ENCODE assay signal across 28 cellular contexts in genomic region chr1:168555521-168556046, GRCh38. TPM values are rescaled to one million over a fixed set of nuclear protein-coding genes. Genes with fewer than 3 reads are reported as not detected.
DNase-seq lines count a peak whose midpoint lies in the region; ATAC-seq, FAIRE-seq and TF ChIP-seq lines count a peak whose summit lies in the region.
"Had no signal": no experiment of that assay in that cellular context is flagged by ENCODE, and none has a peak within 500 bp of the region (broad histone marks: within the 10 kb centered on the region; RNA-seq: fewer than 3 reads in every experiment).

No MANE protein-coding gene starts in this region.

- H3K27ac Mint-ChIP-seq in CD8-positive, alpha-beta memory T cell = peak overlapping the region; percentile 56 to 91 (median 74)
- peak overlapping the region; percentile 93 for H3K27ac Mint-ChIP-seq in activated CD8-positive, alpha-beta T cell treated with anti-CD3 and anti-CD28 coated beads for 36 hours
- no peak overlapping the region for H3K27ac Mint-ChIP-seq in stimulated activated naive B cell treated with anti-CD40 and anti-IgM and Interleukin-4, amounts not matched to agents 10 μg/mL and 1 μg/mL and 100 μg/mL, for 72 hours
- H3K27ac Mint-ChIP-seq: activated T-helper 1 cell treated with anti-CD3 and anti-CD28 coated beads, Interleukin-12 subunit alpha, Interleukin-12 subunit beta, Interleukin-2, Interleukin-4 antibody, amounts not matched to agents 30 ng/mL and 10 ng/mL and 1 ng/mL, durations not matched to agents 14 hours and 24 hours and 36 hours had no signal

- H3K36me3 ChIP-seq in CD8-positive, alpha-beta memory T cell (ENCODE audit: insufficient read depth, low read length) = no peaks in the 10 kb centered on the region
- H3K36me3 ChIP-seq: BLaER1 treated with 17β-estradiol and CSF1 and Interleukin-3, amounts not matched to agents 10 nM and 100 nM; neutrophil; suprapubic skin had no signal

- TF ChIP-seq POLR2A in A549 (IDR thresholded peaks at IDR 0.05; ENCODE audit: low read length) = no peak

- no peaks in the 10 kb centered on the region for H3K9me3 ChIP-seq in A549
- H3K9me3 ChIP-seq in CD8-positive, alpha-beta memory T cell (ENCODE audit: low read length) = no peaks in the 10 kb centered on the region
- H3K9me3 ChIP-seq: BLaER1 treated with 17β-estradiol and CSF1 and Interleukin-3, amounts not matched to agents 10 nM and 100 nM; neutrophil; suprapubic skin had no signal

- H3K27me3 Mint-ChIP-seq in CD8-positive, alpha-beta memory T cell = no peaks in the 10 kb centered on the region
- H3K27me3 Mint-ChIP-seq in activated CD8-positive, alpha-beta T cell treated with anti-CD3 and anti-CD28 coated beads for 36 hours = no peaks in the 10 kb centered on the region
- peaks cover 0 to 4% of the 10 kb centered on the region in 2 donors for H3K27me3 Mint-ChIP-seq in stimulated activated naive B cell treated with anti-CD40 and anti-IgM and Interleukin-4, amounts not matched to agents 10 μg/mL and 1 μg/mL and 100 μg/mL, for 72 hours
- H3K27me3 Mint-ChIP-seq: activated naive CD8-positive, alpha-beta T cell had no signal

- peaks cover 41% of the 10 kb centered on the region for H3K4me1 ChIP-seq in A549
- peaks cover 28% of the 10 kb centered on the region for H3K4me1 ChIP-seq in CD8-positive, alpha-beta memory T cell (ENCODE audit: insufficient read depth, low read length)
- H3K4me1 ChIP-seq: suprapubic skin had no signal

- CTCF ChIA-PET in A549 (lab: Yijun Ruan, JAX) = interaction anchor here (1.2 to 1.5 kb wide), 2 partner anchors 10 to 114 kb away, joined by 3 read pairs; no protein-coding TSS in a partner anchor
- CTCF ChIA-PET in CD8-positive, alpha-beta memory T cell (lab: Charles Lee) = interaction anchor here (1.0 kb wide), 1 partner anchor 111 kb away, joined by 3 read pairs; no protein-coding TSS in a partner anchor
- CTCF ChIA-PET in activated CD8-positive, alpha-beta T cell treated with anti-CD3 and anti-CD28 coated beads for 36 hours (lab: Charles Lee) = interaction anchor here (3.0 to 3.6 kb wide), 2 partner anchors 10 to 116 kb away, joined by 9 to 12 read pairs; no protein-coding TSS in a partner anchor

- TF ChIP-seq CTCF in A549 (IDR thresholded peaks at IDR 0.05) = no peak
- no peak for TF ChIP-seq CTCF in activated CD8-positive, alpha-beta T cell treated with anti-CD3 and anti-CD28 coated beads for 36 hours (IDR thresholded peaks at IDR 0.05)

- no peaks in the 10 kb centered on the region for H3K9me3 Mint-ChIP-seq in CD8-positive, alpha-beta memory T cell
- H3K9me3 Mint-ChIP-seq in activated CD8-positive, alpha-beta T cell treated with anti-CD3 and anti-CD28 coated beads for 36 hours = no peaks in the 10 kb centered on the region
- H3K9me3 Mint-ChIP-seq in stimulated activated naive B cell treated with anti-CD40 and anti-IgM and Interleukin-4, amounts not matched to agents 10 μg/mL and 1 μg/mL and 100 μg/mL, for 72 hours = no peaks in the 10 kb centered on the region

- POLR2A ChIA-PET in A549 (lab: Yijun Ruan, JAX) = no interaction called here
- POLR2A ChIA-PET in CD8-positive, alpha-beta memory T cell (lab: Charles Lee) = no interaction called here
- POLR2A ChIA-PET in activated CD8-positive, alpha-beta T cell treated with anti-CD3 and anti-CD28 coated beads for 36 hours (lab: Charles Lee) = interaction anchor here (1.5 kb wide), 1 partner anchor 37 kb away, joined by 4 read pairs; no protein-coding TSS in a partner anchor

- no peaks in the 10 kb centered on the region for H3K27me3 ChIP-seq in CD8-positive, alpha-beta memory T cell (ENCODE audit: insufficient read depth, low read length, poor library complexity, severe bottlenecking)
- H3K27me3 ChIP-seq: BLaER1 treated with 17β-estradiol and CSF1 and Interleukin-3, amounts not matched to agents 10 nM and 100 nM; neutrophil; suprapubic skin had no signal

- H3K4me3 Mint-ChIP-seq in CD8-positive, alpha-beta memory T cell = peak overlapping the region; percentile 7 to 82 (median 73)
- H3K4me3 Mint-ChIP-seq in activated CD8-positive, alpha-beta T cell treated with anti-CD3 and anti-CD28 coated beads for 36 hours = peak overlapping the region; percentile 46
- H3K4me3 Mint-ChIP-seq in stimulated activated naive B cell treated with anti-CD40 and anti-IgM and Interleukin-4, amounts not matched to agents 10 μg/mL and 1 μg/mL and 100 μg/mL, for 72 hours = no peak overlapping the region
- H3K4me3 Mint-ChIP-seq: activated naive CD8-positive, alpha-beta T cell; activated T-helper 1 cell treated with anti-CD3 and anti-CD28 coated beads, Interleukin-12 subunit alpha, Interleukin-12 subunit beta, Interleukin-2, Interleukin-4 antibody, amounts not matched to agents 30 ng/mL and 10 ng/mL and 1 ng/mL, durations not matched to agents 14 hours and 24 hours and 36 hours had no signal

- peak overlapping the region; percentile 5 to 8; a peak in 1 of 6 replicates for H3K27ac ChIP-seq in A549
- H3K27ac ChIP-seq in CD8-positive, alpha-beta memory T cell (ENCODE audit: low read depth, low read length) = no peak overlapping the region
- H3K27ac ChIP-seq: dorsolateral prefrontal cortex, KMS-11, neutrophil, suprapubic skin had no signal

- no peak overlapping the region for H3K4me3 ChIP-seq in A549
- H3K4me3 ChIP-seq in CD8-positive, alpha-beta memory T cell (ENCODE audit: low read length) = no peak overlapping the region
- H3K4me3 ChIP-seq: BLaER1 treated with 17β-estradiol and CSF1 and Interleukin-3, amounts not matched to agents 10 nM and 100 nM; dorsolateral prefrontal cortex; suprapubic skin had no signal

- FAIRE-seq in A549 (lab: Jason Lieb, UNC) = no peak
- FAIRE-seq: RCC 7860 had no signal

- TF ChIP-seq RAD21 in A549 (conservative IDR thresholded peaks at IDR 0.05 in 1 of 2, IDR thresholded peaks at IDR 0.05 in 1 of 2) = no peak

- ATAC-seq in A549 = no peak
- no peak for ATAC-seq in activated CD8-positive, alpha-beta T cell treated with anti-CD3 and anti-CD28 coated beads for 36 hours
- ATAC-seq in left lobe of liver = peak; percentile 51
- no peak for ATAC-seq in stimulated activated naive B cell treated with anti-CD40 and anti-IgM and Interleukin-4, amounts not matched to agents 10 μg/mL and 1 μg/mL and 100 μg/mL, for 72 hours (replicated peaks)
- no peak for ATAC-seq in GM19467 (IDR thresholded peaks at IDR 0.05; ENCODE audit: unreplicated experiment)
- ATAC-seq: activated CD4-positive, CD25-positive, alpha-beta regulatory T cell treated with anti-CD3 and anti-CD28 coated beads, Interleukin-2, amount 50 U/mL, for 24 hours had no signal

- intact Hi-C loops in activated CD8-positive, alpha-beta T cell treated with anti-CD3 and anti-CD28 coated beads for 36 hours (cut with micrococcal nuclease) = loop anchor here (5.0 kb wide), 2 partner anchors 43 to 113 kb away; no protein-coding TSS in a partner anchor

- peaks cover 0 to 2% (median 0%) of the 10 kb centered on the region in 3 donors for H3K36me3 Mint-ChIP-seq in CD8-positive, alpha-beta memory T cell
- no peaks in the 10 kb centered on the region for H3K36me3 Mint-ChIP-seq in activated CD8-positive, alpha-beta T cell treated with anti-CD3 and anti-CD28 coated beads for 36 hours (ENCODE audit: low read depth)
- H3K36me3 Mint-ChIP-seq in stimulated activated naive B cell treated with anti-CD40 and anti-IgM and Interleukin-4, amounts not matched to agents 10 μg/mL and 1 μg/mL and 100 μg/mL, for 72 hours = no peaks in the 10 kb centered on the region
- H3K36me3 Mint-ChIP-seq: activated naive CD8-positive, alpha-beta T cell had no signal

- TF ChIP-seq EP300 in A549 (IDR thresholded peaks at IDR 0.05) = no peak

- peaks cover 50 to 66% (median 60%) of the 10 kb centered on the region in 3 donors for H3K4me1 Mint-ChIP-seq in CD8-positive, alpha-beta memory T cell
- H3K4me1 Mint-ChIP-seq in activated CD8-positive, alpha-beta T cell treated with anti-CD3 and anti-CD28 coated beads for 36 hours (ENCODE audit: low read depth) = peaks cover 63% of the 10 kb centered on the region
- peaks cover 8 to 17% of the 10 kb centered on the region in 2 donors for H3K4me1 Mint-ChIP-seq in stimulated activated naive B cell treated with anti-CD40 and anti-IgM and Interleukin-4, amounts not matched to agents 10 μg/mL and 1 μg/mL and 100 μg/mL, for 72 hours

- DNase-seq in A549 (ENCODE audit: low read depth in 1 of 2, low spot score in 1 of 2) (no peak), left lobe of liver (ENCODE audit: low spot score) (no peak), D341Med (ENCODE audit: low spot score) (no peak)
- DNase-seq in CD8-positive, alpha-beta memory T cell = no peak
- DNase-seq in activated CD8-positive, alpha-beta T cell treated with anti-CD3 and anti-CD28 coated beads for 36 hours = no peak
- DNase-seq in stimulated activated naive B cell treated with anti-CD40 and anti-IgM and Interleukin-4, amounts not matched to agents 10 μg/mL and 1 μg/mL and 100 μg/mL, for 72 hours = no peak
- DNase-seq: cerebellar nuclear complex; DMS 273 treated with DMSO at 0.1 percent for 48 hours; dorsolateral prefrontal cortex; mammary epithelial cell; NCI-H187 treated with DMSO at 0.1 percent for 48 hours; NCI-H524 treated with DMSO at 0.1 percent for 48 hours; stimulated activated CD8-positive, alpha-beta memory T cell treated with anti-CD3 and anti-CD28 coated beads, Interleukin-4, amount 100 ng/mL, for 48 hours had no signal

- H3K4me2 ChIP-seq in A549 = peak overlapping the region; percentile 48
- H3K4me2 ChIP-seq: KMS-11 had no signal

- WGBS in A549 (ENCODE audit: missing lambda C conversion rate) = 28% methylated on average over 3 of the region's 3 CpGs

TF ChIP-seq in A549, 52 proteins besides CTCF, POLR2A, EP300 and RAD21 (continues in another document):
- no peak for TF ChIP-seq NFE2L2 (conservative IDR thresholded peaks at IDR 0.05; ENCODE audit: low read length)
- TF ChIP-seq TFCP2L1 (CRISPR knock-in tag; IDR thresholded peaks at IDR 0.05) = no peak

RNA-seq across cellular contexts. Expression of gene XCL2, which starts 11.8 kb away (rescaled TPM):
- polyA plus RNA-seq in A549 (2011; rRNA removed) (not detected in 2 replicates), A549 (2017; fragmentation: RNase III; extraction: RNeasy Plus Mini Kit Qiagen cat#74134 plus additional on column Dnase treatment) (not detected in 3 replicates)
- polyA plus RNA-seq in A549 (2012; cell fraction: cytosol; rRNA removed) = not detected in 2 replicates
- polyA plus RNA-seq in A549 (2012; cell fraction: nucleus; rRNA removed) = not detected in 2 replicates
- polyA minus RNA-seq in A549 (2011; rRNA and poly(A)+ RNA removed) = not detected in 2 replicates
- total RNA-seq in CD8-positive, alpha-beta memory T cell = 100 to 1,000 TPM; 316 to 350 TPM
- polyA plus RNA-seq in CD8-positive, alpha-beta memory T cell = 90.6 TPM
- 100 to 1,000 TPM; 188 to 191 TPM for total RNA-seq in activated CD8-positive, alpha-beta T cell treated with anti-CD3 and anti-CD28 coated beads for 36 hours
- total RNA-seq in left lobe of liver = not detected
- total RNA-seq: glomerular endothelial cell, kidney epithelial cell, mammary epithelial cell, pulmonary artery endothelial cell, skeletal muscle tissue, suprapubic skin, urinary bladder had no signal
- polyA plus RNA-seq: AG04450, mammary epithelial cell had no signal

RNA-seq across cellular contexts. Expression of gene XCL1, which starts 20.8 kb away (rescaled TPM):
- not detected in 2 replicates for polyA plus RNA-seq in A549 (2011; rRNA removed)
- polyA plus RNA-seq in A549 (2012; cell fraction: cytosol; rRNA removed) = not detected in 2 replicates
- polyA plus RNA-seq in A549 (2012; cell fraction: nucleus; rRNA removed) = 0.04 TPM in 1 of 2 replicates, not detected in the other
- not detected in 3 replicates for polyA plus RNA-seq in A549 (2017; fragmentation: RNase III; extraction: RNeasy Plus Mini Kit Qiagen cat#74134 plus additional on column Dnase treatment)
- polyA minus RNA-seq in A549 (2011; rRNA and poly(A)+ RNA removed) = not detected in 2 replicates
- total RNA-seq in CD8-positive, alpha-beta memory T cell = 100 to 1,000 TPM; 242 to 258 TPM
- 30.3 TPM for polyA plus RNA-seq in CD8-positive, alpha-beta memory T cell
- 100 to 1,000 TPM; 106 to 114 TPM for total RNA-seq in activated CD8-positive, alpha-beta T cell treated with anti-CD3 and anti-CD28 coated beads for 36 hours
- total RNA-seq in left lobe of liver = 0.13 TPM
- total RNA-seq: glomerular endothelial cell, kidney epithelial cell, mammary epithelial cell, pulmonary artery endothelial cell, skeletal muscle tissue, suprapubic skin, urinary bladder had no signal
- polyA plus RNA-seq: AG04450, mammary epithelial cell had no signal

Comparison
In these comparisons a context has a peak if more than half of its experiments do, and no peak if none do; other contexts are left out.
1. H3K4me3 Mint-ChIP-seq: peak in CD8-positive, alpha-beta memory T cell (7 of 7) and activated CD8-positive, alpha-beta T cell treated with anti-CD3 and anti-CD28 coated beads for 36 hours (single experiment); none in stimulated activated naive B cell treated with anti-CD40 and anti-IgM and Interleukin-4, amounts not matched to agents 10 μg/mL and 1 μg/mL and 100 μg/mL, for 72 hours (0 of 2).
2. RNA of gene XCL2, which starts 11.8 kb away (total RNA-seq): 316 to 350 TPM in CD8-positive, alpha-beta memory T cell and 188 to 191 TPM in activated CD8-positive, alpha-beta T cell treated with anti-CD3 and anti-CD28 coated beads for 36 hours; not detected in left lobe of liver (single experiment); every median in the first group is over 100 times any median in the second.
3. RNA of gene XCL1, which starts 20.8 kb away (total RNA-seq): 242 to 258 TPM in CD8-positive, alpha-beta memory T cell and 106 to 114 TPM in activated CD8-positive, alpha-beta T cell treated with anti-CD3 and anti-CD28 coated beads for 36 hours; 0.13 TPM in left lobe of liver (single experiment); every median in the first group is over 10 times any median in the second.